In the genomic region with DNA sequence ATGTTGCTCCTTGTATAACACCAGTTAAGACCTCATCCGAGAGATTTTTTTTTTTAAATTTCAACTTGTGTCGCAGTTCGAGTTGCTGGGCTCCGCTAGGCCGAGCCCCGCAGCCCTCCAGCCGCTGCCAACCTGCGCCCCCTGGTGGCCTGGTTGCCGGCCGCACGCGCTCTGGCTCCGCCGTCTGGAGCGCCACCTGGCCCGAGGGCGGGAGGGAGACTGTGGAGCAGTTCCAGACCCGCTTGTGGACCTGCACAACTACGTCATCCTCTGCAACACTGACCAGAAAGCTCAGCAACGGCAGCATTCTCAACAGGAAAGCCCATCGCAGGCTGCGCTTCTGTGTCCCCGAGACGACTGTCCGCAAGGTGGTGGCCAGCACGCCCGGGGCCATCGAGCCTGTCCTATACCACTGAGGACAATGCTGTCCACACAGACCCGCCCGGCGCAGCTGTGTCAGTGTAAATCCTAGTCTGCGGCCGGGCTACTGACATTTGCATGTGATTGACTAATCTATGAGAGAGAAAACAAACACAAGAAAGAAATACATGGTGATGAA, we compare ENCODE assay signal across 8 cellular contexts.
DNase-seq lines count a peak whose midpoint lies in the region; ATAC-seq lines count a peak whose summit lies in the region.

No MANE protein-coding gene starts in this region.

- no peak overlapping the region for H3K27ac ChIP-seq in BLaER1

- no peaks in the 10 kb centered on the region for H3K4me1 ChIP-seq in BLaER1

- no peaks in the 10 kb centered on the region for H3K27me3 ChIP-seq in BLaER1

- no peak overlapping the region for H3K4me3 ChIP-seq in BLaER1

- peak; percentile 96 for ATAC-seq in GM19328 (IDR thresholded peaks at IDR 0.05; ENCODE audit: unreplicated experiment)
- peak; percentile 91 for ATAC-seq in HG03457 (IDR thresholded peaks at IDR 0.05; ENCODE audit: unreplicated experiment)

- H4K20me1 ChIP-seq in BLaER1, result no peaks in the 10 kb centered on the region

- no peaks in the 10 kb centered on the region for H3K36me3 ChIP-seq in BLaER1

- peak overlapping the region; percentile 58 for H3K4me2 ChIP-seq in BLaER1

- no peak overlapping the region for H3K9ac ChIP-seq in BLaER1

- DNase-seq in NCI-H82 (lab: John Stamatoyannopoulos, UW) (peak; percentile 81), medulla oblongata (ENCODE audit: extremely low spot score) (peak; percentile 88)
- peak; percentile 97 for DNase-seq in activated CD8-positive, alpha-beta memory T cell treated with anti-CD3 and anti-CD28 coated beads for 24 hours
- DNase-seq in effector CD4-positive, alpha-beta T cell, result peak; percentile 81
- peak; percentile 76 for DNase-seq in stimulated activated CD8-positive, alpha-beta memory T cell treated with anti-CD3 and anti-CD28 coated beads, Interleukin-12 subunit alpha, Interleukin-12 subunit beta, amount 100 ng/mL, for 1 hour (ENCODE audit: low read depth)

- no peaks in the 10 kb centered on the region for H3K9me3 ChIP-seq in BLaER1
